ENCODE assay signal across 21 cellular contexts in genomic region chr11:69534166-69534530, GRCh38. TPM values are rescaled to one million over a fixed set of nuclear protein-coding genes. Genes with fewer than 3 reads are reported as not detected.
DNase-seq lines count a peak whose midpoint lies in the region; ATAC-seq, FAIRE-seq and TF ChIP-seq lines count a peak whose summit lies in the region.
"Had no signal": no experiment of that assay in that cellular context is flagged by ENCODE, and none has a peak within 500 bp of the region (broad histone marks: within the 10 kb centered on the region; RNA-seq: fewer than 3 reads in every experiment).

No MANE protein-coding gene starts in this region.

- no peak overlapping the region for H2BK5ac ChIP-seq in IMR-90 (ENCODE audit: low read depth, low read length, poor library complexity, severe bottlenecking)

- no peak overlapping the region for H2BK20ac ChIP-seq in IMR-90 (ENCODE audit: low read depth, low read length)

- no peak overlapping the region for H3K23ac ChIP-seq in IMR-90 (ENCODE audit: low read depth, low read length)

- peak overlapping the region; percentile 21 for H2AFZ ChIP-seq in IMR-90 (replicated peaks; ENCODE audit: low read length, poor library complexity)

- intact Hi-C loops in IMR-90 (cut with micrococcal nuclease) (no loop called here), kidney (cut with DNase I) (no loop called here)

- TF ChIP-seq POLR2A in IMR-90 (IDR thresholded peaks at IDR 0.05; ENCODE audit: low read depth, low read length), result no peak

- dilution Hi-C loops in IMR-90 (cut with HindIII; ENCODE audit: low sequenced_read_pairs, unreplicated experiment), result no loop called here

- no peak overlapping the region for H3K56ac ChIP-seq in IMR-90 (ENCODE audit: extremely low read depth, insufficient read depth, low read length)

- DNase-seq in IMR-90, result no peak
- DNase-seq in kidney, result peak; percentile 66
- no peak for DNase-seq in progenitor cell of endocrine pancreas (ENCODE audit: low spot score, unreplicated experiment)
- DNase-seq in DMS53 (lab: John Stamatoyannopoulos, UW), result no peak
- DNase-seq in SKM-1 treated with dmso at 0.1 percent for 144 hours (lab: John Stamatoyannopoulos, UW; ENCODE audit: unreplicated experiment), result no peak
- DNase-seq in islet precursor cell, result no peak
- DNase-seq: ACHN, DND-41, H9, Karpas-422, NCI-H1436, NCI-H1930, NCI-H446 treated with DMSO at 0.1 percent for 48 hours, NCI-H748 treated with DMSO at 0.1 percent for 48 hours, OCI-M1, SHP77 treated with DMSO at 0.1 percent for 48 hours had no signal

- H3K27ac Mint-ChIP-seq in progenitor cell of endocrine pancreas, result peak overlapping the region; percentile 66
- H3K27ac Mint-ChIP-seq: H9 had no signal

- in situ Hi-C loops in IMR-90 (cut with MboI; ENCODE audit: low sequenced_read_pairs), result no loop called here

- H3K4me3 Mint-ChIP-seq in progenitor cell of endocrine pancreas (ENCODE audit: low read depth), result no peak overlapping the region
- H3K4me3 Mint-ChIP-seq: H9 had no signal

- H3K27me3 Mint-ChIP-seq in progenitor cell of endocrine pancreas, result peaks cover 36% of the 10 kb centered on the region

- H3K4me3 ChIP-seq in BLaER1 treated with 17β-estradiol and CSF1 and Interleukin-3, amounts not matched to agents 10 nM and 100 nM, result no peak overlapping the region
- no peak overlapping the region for H3K4me3 ChIP-seq in IMR-90 (ENCODE audit: insufficient read depth, low read depth, low read length)
- no peak overlapping the region for H3K4me3 ChIP-seq in kidney (ENCODE audit: low read length in 2 of 2)

- WGBS in IMR-90 (ENCODE audit: extremely low coverage in 2 of 2, insufficient read length in 1 of 2), 2 experiments, result 63% methylated on average over 11 of the region's 14 CpGs; no CpG with 5 or more reads in 1 of the 2 experiments

- FAIRE-seq in kidney (lab: Jason Lieb, UNC), result no peak
- FAIRE-seq: G401.6 had no signal

- peaks cover 33 to 71% (median 65%) of the 10 kb centered on the region in 10 experiments for H3K4me1 ChIP-seq in BLaER1 treated with 17β-estradiol and CSF1 and Interleukin-3, amounts not matched to agents 10 nM and 100 nM
- no peaks in the 10 kb centered on the region for H3K4me1 ChIP-seq in IMR-90 (ENCODE audit: control insufficient read depth, insufficient read depth, low read length)
- peaks cover 0 to 4% of the 10 kb centered on the region in 2 donors for H3K4me1 ChIP-seq in kidney (ENCODE audit: control insufficient read depth in 1 of 2, insufficient read depth in 1 of 2, low read depth in 1 of 2, low read length in 2 of 2)

- no peaks in the 10 kb centered on the region for H3K36me3 ChIP-seq in BLaER1 treated with 17β-estradiol and CSF1 and Interleukin-3, amounts not matched to agents 10 nM and 100 nM
- H3K36me3 ChIP-seq in IMR-90 (ENCODE audit: control insufficient read depth, insufficient read depth, low read length) (no peaks in the 10 kb centered on the region), kidney (ENCODE audit: control insufficient read depth in 1 of 2, insufficient read depth in 2 of 2, low read length in 2 of 2) (no peaks in the 10 kb centered on the region)

- H4K91ac ChIP-seq in IMR-90 (ENCODE audit: insufficient read depth, low read depth, low read length), result no peak overlapping the region

- no peak overlapping the region for H2BK15ac ChIP-seq in IMR-90 (ENCODE audit: low read depth, low read length)

- no TSS peak for BruUV-seq in IMR-90 (replicated peaks; lab: Mats Ljungman, UMichigan)

- H4K8ac ChIP-seq in IMR-90 (ENCODE audit: low read depth in 2 of 2, low read length in 2 of 2), result no peak overlapping the region

- no peak overlapping the region for H3K14ac ChIP-seq in IMR-90 (replicated peaks; ENCODE audit: low read depth, low read length)

- no peak for TF ChIP-seq CTCF in IMR-90 (conservative IDR thresholded peaks at IDR 0.05; ENCODE audit: low read depth, low read length)
- no peak for TF ChIP-seq CTCF in kidney (IDR thresholded peaks at IDR 0.05; ENCODE audit: borderline replicate concordance, extremely low read depth, insufficient read depth)
- TF ChIP-seq CTCF in progenitor cell of endocrine pancreas (IDR thresholded peaks at IDR 0.05; ENCODE audit: unreplicated experiment), result no peak

- CTCF ChIA-PET in IMR-90 (lab: Yijun Ruan, JAX), result no interaction called here

- no peak overlapping the region for H2AK9ac ChIP-seq in IMR-90 (replicated peaks; ENCODE audit: low read depth, low read length, poor library complexity)

- H3K4me2 ChIP-seq in BLaER1 treated with 17β-estradiol and CSF1 and Interleukin-3, amounts not matched to agents 10 nM and 100 nM, result peak overlapping the region in 9 of 11 experiments; percentile 9 to 82 (median 73); a peak in 15 of 22 replicates
- H3K4me2 ChIP-seq in IMR-90 (ENCODE audit: low read depth, low read length), result no peak overlapping the region

- no peak overlapping the region for H3K4ac ChIP-seq in IMR-90 (ENCODE audit: low read depth, low read length)

- TF ChIP-seq RAD21 in IMR-90 (IDR thresholded peaks at IDR 0.05; ENCODE audit: low read length), result no peak

- H4K20me1 ChIP-seq in BLaER1 treated with 17β-estradiol and CSF1 and Interleukin-3, amounts not matched to agents 10 nM and 100 nM, result peaks cover 0 to 4% (median 0%) of the 10 kb centered on the region in 11 experiments; a peak in 1 of 22 replicates
- no peaks in the 10 kb centered on the region for H4K20me1 ChIP-seq in IMR-90 (ENCODE audit: insufficient read depth, low read length)

- H3K9ac ChIP-seq in BLaER1 treated with 17β-estradiol and CSF1 and Interleukin-3, amounts not matched to agents 10 nM and 100 nM, result peak overlapping the region in 1 of 11 experiments; percentile 12; a peak in 2 of 22 replicates
- H3K9ac ChIP-seq in IMR-90 (ENCODE audit: low read depth, low read length) (no peak overlapping the region), kidney (ENCODE audit: low read length in 2 of 2) (no peak overlapping the region)

- POLR2A ChIA-PET in IMR-90 (lab: Charles Lee; ENCODE audit: unreplicated experiment), result no interaction called here

- H4K5ac ChIP-seq in IMR-90 (ENCODE audit: low read depth, low read length), result no peak overlapping the region

- no peaks in the 10 kb centered on the region for H3K36me3 Mint-ChIP-seq in progenitor cell of endocrine pancreas (ENCODE audit: insufficient read depth)

- no peak overlapping the region for H3K18ac ChIP-seq in IMR-90 (ENCODE audit: low read depth, low read length)

- H3K27me3 ChIP-seq in BLaER1 treated with 17β-estradiol and CSF1 and Interleukin-3, amounts not matched to agents 10 nM and 100 nM, result peaks cover 0 to 4% (median 0%) of the 10 kb centered on the region in 11 experiments; a peak in 1 of 22 replicates
- H3K27me3 ChIP-seq in IMR-90 (ENCODE audit: control insufficient read depth, insufficient read depth, low read length), result peaks cover 21% of the 10 kb centered on the region

- no peaks in the 10 kb centered on the region for H3K9me3 ChIP-seq in BLaER1 treated with 17β-estradiol and CSF1 and Interleukin-3, amounts not matched to agents 10 nM and 100 nM (replicated peaks in 1 of 11)
- H3K9me3 ChIP-seq in IMR-90 (ENCODE audit: control insufficient read depth, insufficient read depth, low read length) (no peaks in the 10 kb centered on the region), kidney (ENCODE audit: control insufficient read depth in 1 of 2, low read length in 2 of 2) (no peaks in the 10 kb centered on the region)

- no peak overlapping the region for H2BK120ac ChIP-seq in IMR-90 (ENCODE audit: low read depth, low read length)

- H3K79me1 ChIP-seq in IMR-90 (ENCODE audit: low read depth in 1 of 2, low read length in 2 of 2), result no peaks in the 10 kb centered on the region

- no peak overlapping the region for H2AK5ac ChIP-seq in IMR-90 (ENCODE audit: low read depth, low read length)

- H3K9me1 ChIP-seq in IMR-90 (ENCODE audit: insufficient read depth, low read length), result no peaks in the 10 kb centered on the region

- H3K4me1 Mint-ChIP-seq in progenitor cell of endocrine pancreas (ENCODE audit: low read depth), result peaks cover 7% of the 10 kb centered on the region

- H3K27ac ChIP-seq in BLaER1 treated with 17β-estradiol and CSF1 and Interleukin-3, amounts not matched to agents 10 nM and 100 nM, result no peak overlapping the region
- H3K27ac ChIP-seq in IMR-90 (ENCODE audit: insufficient read depth, low read length) (no peak overlapping the region), kidney (ENCODE audit: low read depth in 2 of 2, low read length in 2 of 2) (no peak overlapping the region)

- H3K9me3 Mint-ChIP-seq in progenitor cell of endocrine pancreas (ENCODE audit: low read depth), result no peaks in the 10 kb centered on the region
- H3K9me3 Mint-ChIP-seq: H9 had no signal

- ATAC-seq in IMR-90 (ENCODE audit: low read depth), result no peak
- ATAC-seq: SK-N-SH treated with all-trans-retinoic acid at 6 μM for 48 hours had no signal

TF ChIP-seq in IMR-90, 13 proteins besides CTCF, POLR2A, EP300 and RAD21:
- TF ChIP-seq MAFK (IDR thresholded peaks at IDR 0.05; ENCODE audit: low read depth, low read length) (no peak), ELK1 (IDR thresholded peaks at IDR 0.05; ENCODE audit: borderline replicate concordance, low read depth, low read length) (no peak), BHLHE40 (IDR thresholded peaks at IDR 0.05; ENCODE audit: low read depth, low read length) (no peak), FOS (IDR thresholded peaks at IDR 0.05; ENCODE audit: low read depth, low read length) (no peak), CHD1 (IDR thresholded peaks at IDR 0.05; ENCODE audit: low read depth, low read length) (no peak), SMC3 (IDR thresholded peaks at IDR 0.05; ENCODE audit: low read depth, low read length) (no peak), RCOR1 (IDR thresholded peaks at IDR 0.05; ENCODE audit: insufficient replicate concordance, low read length) (no peak), RFX5 (IDR thresholded peaks at IDR 0.05; ENCODE audit: low read depth, low read length) (no peak), NFE2L2 (IDR thresholded peaks at IDR 0.05; ENCODE audit: low read depth, low read length) (no peak), MAZ (IDR thresholded peaks at IDR 0.05; ENCODE audit: borderline replicate concordance, low read depth, low read length) (no peak)

RNA-seq across cellular contexts. Expression of gene LINC01488, which starts 52.7 kb away (rescaled TPM):
- total RNA-seq in IMR-90 (2012; rRNA removed) (not detected in 2 replicates), kidney (not detected), progenitor cell of endocrine pancreas (1.3 and 1.4 TPM in 2 replicates)
- polyA plus RNA-seq in IMR-90 (2012; rRNA removed) (not detected in 2 replicates), kidney (ENCODE audit: insufficient read depth, low read depth, low replicate concordance) (not detected)
- polyA plus RNA-seq in IMR-90 (2012; cell fraction: cytosol; rRNA removed), result not detected in 2 replicates
- polyA plus RNA-seq in IMR-90 (2012; cell fraction: nucleus; rRNA removed; ENCODE audit: low replicate concordance), result not detected in 2 replicates
- total RNA-seq: H9, MCF 10A, RPMI7951 had no signal
